ENCODE assay signal across 17 cellular contexts in the genomic region with DNA sequence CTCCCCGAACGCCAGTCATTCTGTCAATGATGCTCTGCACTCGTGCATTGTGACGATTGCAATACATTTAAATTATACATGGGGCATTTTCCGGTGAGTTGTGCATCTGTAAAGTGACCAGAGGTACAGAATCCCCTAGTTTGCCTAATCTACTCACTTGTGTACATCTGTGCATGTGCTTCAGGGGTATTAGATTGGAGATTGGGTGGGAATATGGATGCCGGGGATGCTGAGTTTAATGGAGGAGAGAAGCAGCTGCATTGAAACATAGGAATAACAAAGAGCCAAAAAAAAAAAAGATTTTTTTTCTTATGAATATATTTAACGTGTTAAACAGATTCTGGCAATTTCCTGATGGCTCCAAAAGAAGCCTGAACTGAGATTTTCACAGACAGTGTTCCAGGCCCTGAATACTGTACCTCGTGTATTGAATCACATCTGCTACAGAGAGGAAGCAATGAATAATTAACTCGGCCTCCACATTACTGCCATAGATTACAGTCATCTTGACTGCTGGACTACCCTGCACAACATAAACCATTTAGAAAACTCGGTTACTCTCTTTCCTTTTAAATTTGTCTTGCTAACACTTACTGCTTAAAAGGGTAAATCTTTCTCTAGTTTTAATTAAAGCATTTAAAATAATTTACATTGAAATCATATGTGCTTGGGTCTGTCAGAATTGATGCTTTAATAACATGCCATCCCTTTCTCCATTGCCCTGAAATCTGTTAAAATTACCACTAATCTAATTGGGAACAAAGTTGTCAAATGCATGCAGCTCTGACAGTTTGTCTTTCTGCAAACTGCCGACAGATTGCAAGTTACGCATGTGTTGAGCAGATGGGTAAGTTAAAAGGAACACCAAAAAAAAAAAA.
A peak's percentile ranks its signal among the peaks of the same experiment; 100 is the strongest.
DNase-seq lines count a peak whose midpoint lies in the region; ATAC-seq lines count a peak whose summit lies in the region.
"Had no signal": no experiment of that assay in that cellular context is flagged by ENCODE, and none has a peak within 500 bp of the region (broad histone marks: within the 10 kb centered on the region; RNA-seq: fewer than 3 reads in every experiment).

No MANE protein-coding gene starts in this region.

- no peak for ATAC-seq in activated naive CD8-positive, alpha-beta T cell treated with anti-CD3 and anti-CD28 coated beads, Interleukin-2, amount 50 U/mL, for 24 hours
- ATAC-seq: T-cell had no signal

- peak; percentile 86 for DNase-seq in NCI-H1694 (lab: John Stamatoyannopoulos, UW)
- DNase-seq in NCI-H524 treated with DMSO at 0.1 percent for 48 hours (lab: John Stamatoyannopoulos, UW) = peak; percentile 29
- DNase-seq in inferior parietal cortex (ENCODE audit: extremely low spot score) = peak; percentile 22
- peak; percentile 54 for DNase-seq in retina
- DNase-seq in NCI-H748 (lab: John Stamatoyannopoulos, UW; ENCODE audit: unreplicated experiment) = no peak
- no peak for DNase-seq in DMS114 treated with DMSO at 0.1 percent for 48 hours (lab: John Stamatoyannopoulos, UW; ENCODE audit: unreplicated experiment)
- DNase-seq in activated naive CD8-positive, alpha-beta T cell treated with anti-CD3 and anti-CD28 coated beads, Interleukin-2, amount 50 U/mL, for 24 hours = no peak
- DNase-seq: BE2C; CD4-positive, alpha-beta T cell; GOT3; KBM-7; MV-4-11; NCI-H1417; NCI-H2081 treated with DMSO at 0.1 percent for 48 hours; NCI-H226; NCI-H774; T-cell had no signal

- H3K4me3 Mint-ChIP-seq in activated naive CD8-positive, alpha-beta T cell treated with anti-CD3 and anti-CD28 coated beads, Interleukin-2, amount 50 U/mL, for 24 hours = no peak overlapping the region
- H3K4me3 Mint-ChIP-seq: CD4-positive, alpha-beta T cell; T-cell had no signal

- no peaks in the 10 kb centered on the region for H3K9me3 Mint-ChIP-seq in activated naive CD8-positive, alpha-beta T cell treated with anti-CD3 and anti-CD28 coated beads, Interleukin-2, amount 50 U/mL, for 24 hours
- H3K9me3 Mint-ChIP-seq: CD4-positive, alpha-beta T cell; T-cell had no signal

- peaks cover 7% of the 10 kb centered on the region for H3K27me3 Mint-ChIP-seq in activated naive CD8-positive, alpha-beta T cell treated with anti-CD3 and anti-CD28 coated beads, Interleukin-2, amount 50 U/mL, for 24 hours
- H3K27me3 Mint-ChIP-seq: CD4-positive, alpha-beta T cell; T-cell had no signal

- no peak overlapping the region for H3K27ac Mint-ChIP-seq in activated naive CD8-positive, alpha-beta T cell treated with anti-CD3 and anti-CD28 coated beads, Interleukin-2, amount 50 U/mL, for 24 hours
- H3K27ac Mint-ChIP-seq: CD4-positive, alpha-beta T cell; T-cell had no signal

- no peaks in the 10 kb centered on the region for H3K36me3 Mint-ChIP-seq in activated naive CD8-positive, alpha-beta T cell treated with anti-CD3 and anti-CD28 coated beads, Interleukin-2, amount 50 U/mL, for 24 hours (ENCODE audit: low read depth)
- H3K36me3 Mint-ChIP-seq: T-cell had no signal

- H3K4me1 Mint-ChIP-seq in activated naive CD8-positive, alpha-beta T cell treated with anti-CD3 and anti-CD28 coated beads, Interleukin-2, amount 50 U/mL, for 24 hours = peaks cover 3% of the 10 kb centered on the region
- H3K4me1 Mint-ChIP-seq: T-cell had no signal

Comparison
In these comparisons a context has a peak if more than half of its experiments do, and no peak if none do; other contexts are left out.
1. DNase-seq: peak in NCI-H1694 (single experiment), NCI-H524 treated with DMSO at 0.1 percent for 48 hours (single experiment), inferior parietal cortex (single experiment) and retina (single experiment); none in NCI-H748 (single experiment), DMS114 treated with DMSO at 0.1 percent for 48 hours (single experiment) and activated naive CD8-positive, alpha-beta T cell treated with anti-CD3 and anti-CD28 coated beads, Interleukin-2, amount 50 U/mL, for 24 hours (single experiment).